Comparison of ENCODE assay signal across 1 cellular context in genomic region chr6:82257088-82257774, GRCh38.
TF ChIP-seq lines count a peak whose summit lies in the region.

No MANE protein-coding gene starts in this region.

TF ChIP-seq in HepG2, 621 proteins besides CTCF, POLR2A, EP300 and RAD21:
- TF ChIP-seq ZNF883 (CRISPR knock-in tag; IDR thresholded peaks at IDR 0.05; ENCODE audit: not compliant biosample characterization) (no peak), HIC2 (CRISPR knock-in tag; IDR thresholded peaks at IDR 0.05; ENCODE audit: low read depth) (no peak)
